Comparison of ENCODE assay signal across 23 cellular contexts in genomic region chr2:140247451-140248205, GRCh38.
DNase-seq lines count a peak whose midpoint lies in the region; ATAC-seq and TF ChIP-seq lines count a peak whose summit lies in the region.
"Had no signal": no experiment of that assay in that cellular context is flagged by ENCODE, and none has a peak within 500 bp of the region (broad histone marks: within the 10 kb centered on the region; RNA-seq: fewer than 3 reads in every experiment).

No MANE protein-coding gene starts in this region.

- H3K4me1 ChIP-seq in PC-3 (ENCODE audit: insufficient read depth, low read length) (peaks cover 8% of the 10 kb centered on the region), gastrocnemius medialis (no peaks in the 10 kb centered on the region), sigmoid colon (no peaks in the 10 kb centered on the region)
- H3K4me1 ChIP-seq: breast epithelium, neural progenitor cell had no signal

- no peak overlapping the region for H3K27ac ChIP-seq in PC-3 (ENCODE audit: low read length)
- peak overlapping the region; percentile 58 to 75 (median 62) for H3K27ac ChIP-seq in gastrocnemius medialis
- no peak overlapping the region for H3K27ac ChIP-seq in sigmoid colon
- H3K27ac ChIP-seq: epithelial cell of prostate, neural progenitor cell had no signal

- DNase-seq in AG10803 (ENCODE audit: low read depth) = peak; percentile 19
- peak; percentile 50 for DNase-seq in PC-3
- DNase-seq in fibroblast of the aortic adventitia (ENCODE audit: low read depth) = peak; percentile 70
- no peak for DNase-seq in gastrocnemius medialis
- DNase-seq in activated CD4-positive, alpha-beta T cell treated with anti-CD3 and anti-CD28 coated beads for 48 hours = no peak
- no peak for DNase-seq in T-helper 1 cell
- DNase-seq in sigmoid colon = no peak
- DNase-seq: activated CD8-positive, alpha-beta memory T cell treated with anti-CD3 and anti-CD28 coated beads, Interleukin-2, amount 50 U/mL, for 48 hours; CD8-positive, alpha-beta T cell; dermis blood vessel endothelial cell; head of caudate nucleus; immature natural killer cell; MG63; NCI-H1436; NCI-H526 treated with DMSO at 0.1 percent for 48 hours; SHP77 treated with DMSO at 0.1 percent for 48 hours; stimulated activated CD4-positive, alpha-beta T cell treated with anti-CD3 and anti-CD28 coated beads, Interleukin-15, amount 100 ng/mL, for 24 hours; substantia nigra had no signal

- in situ Hi-C loops in gastrocnemius medialis (cut with MboI; ENCODE audit: low sequenced_read_pairs in 4 of 4) = no loop called here

- H3K9ac ChIP-seq in PC-3 (ENCODE audit: low read length) = no peak overlapping the region
- H3K9ac ChIP-seq: neural progenitor cell had no signal

- no peaks in the 10 kb centered on the region for H3K9me3 ChIP-seq in PC-3 (ENCODE audit: low read length)
- no peaks in the 10 kb centered on the region for H3K9me3 ChIP-seq in gastrocnemius medialis
- H3K9me3 ChIP-seq in sigmoid colon = no peaks in the 10 kb centered on the region
- H3K9me3 ChIP-seq: breast epithelium, MG63 had no signal

- H3K27me3 ChIP-seq in PC-3 (ENCODE audit: low read length) = no peaks in the 10 kb centered on the region
- H3K27me3 ChIP-seq in gastrocnemius medialis = no peaks in the 10 kb centered on the region
- no peaks in the 10 kb centered on the region for H3K27me3 ChIP-seq in sigmoid colon
- H3K27me3 ChIP-seq: breast epithelium, MG63, neural progenitor cell had no signal

- H3K9me2 ChIP-seq in PC-3 (replicated peaks; ENCODE audit: low read length) = no peaks in the 10 kb centered on the region

- H3F3A ChIP-seq in PC-3 (ENCODE audit: low read length, unreplicated experiment) = no peaks in the 10 kb centered on the region

- TF ChIP-seq POLR2A in gastrocnemius medialis (IDR thresholded peaks at IDR 0.05) = no peak
- TF ChIP-seq POLR2A in sigmoid colon (IDR thresholded peaks at IDR 0.05) = no peak

- no peaks in the 10 kb centered on the region for H3K79me2 ChIP-seq in PC-3 (ENCODE audit: low read length)

- peak overlapping the region; percentile 53; the same call in 1 of the 2 replicates for H2AFZ ChIP-seq in PC-3 (ENCODE audit: low read length)
- H2AFZ ChIP-seq: GM23338 had no signal

- POLR2A ChIA-PET in PC-3 (lab: Charles Lee; ENCODE audit: unreplicated experiment) = interaction anchor here (0.5 to 0.7 kb wide), 2 partner anchors 41 to 161 kb away, joined by 3 read pairs; no protein-coding TSS in a partner anchor

- H3K4me3 ChIP-seq in AG10803 (ENCODE audit: low read length) (no peak overlapping the region), PC-3 (ENCODE audit: low read length) (no peak overlapping the region), fibroblast of the aortic adventitia (ENCODE audit: low read depth, low read length) (no peak overlapping the region), gastrocnemius medialis (peak overlapping the region in 1 of 4 donors; percentile 46), sigmoid colon (no peak overlapping the region)
- H3K4me3 ChIP-seq: GM23338, MG63, neural progenitor cell had no signal

- intact Hi-C loops in PC-3 (cut with micrococcal nuclease) = no loop called here
- intact Hi-C loops in gastrocnemius medialis (cut with DNase I; ENCODE audit: low total_unique reads) = no loop called here
- intact Hi-C loops in sigmoid colon (cut with DNase I) = no loop called here

- H3K4me2 ChIP-seq in PC-3 (ENCODE audit: low read length) = peak overlapping the region; percentile 51
- H3K4me2 ChIP-seq: GM23338, neural progenitor cell had no signal

- 65 to 75% methylated on average over 5 of the region's 5 CpGs for WGBS in sigmoid colon, 2 donors

- CTCF ChIA-PET in PC-3 (lab: Charles Lee) = no interaction called here

- no peaks in the 10 kb centered on the region for H4K20me1 ChIP-seq in PC-3 (ENCODE audit: low read length)

- TF ChIP-seq EP300 in sigmoid colon (IDR thresholded peaks at IDR 0.05) = no peak

- no TSS peak for BruUV-seq in PC-3 (replicated peaks; lab: Mats Ljungman, UMichigan)

- TF ChIP-seq CTCF in AG10803 (conservative IDR thresholded peaks at IDR 0.05; ENCODE audit: low read length) (no peak), PC-3 (conservative IDR thresholded peaks at IDR 0.05; ENCODE audit: low read depth, low read length) (no peak), fibroblast of the aortic adventitia (IDR thresholded peaks at IDR 0.05; ENCODE audit: insufficient read depth, low read length) (no peak), gastrocnemius medialis (IDR thresholded peaks at IDR 0.05 in 4 of 5, conservative IDR thresholded peaks at IDR 0.05 in 1 of 5) (no peak), sigmoid colon (IDR thresholded peaks at IDR 0.05) (no peak)

- ATAC-seq in PC-3 (peak; percentile 79), gastrocnemius medialis (peak; percentile 52 to 55), HG03135 (IDR thresholded peaks at IDR 0.05; ENCODE audit: unreplicated experiment) (no peak)
- ATAC-seq: CD8-positive, alpha-beta T cell; GM23338 had no signal

- H3K36me3 ChIP-seq in PC-3 (ENCODE audit: low read depth, low read length) (no peaks in the 10 kb centered on the region), gastrocnemius medialis (no peaks in the 10 kb centered on the region), sigmoid colon (no peaks in the 10 kb centered on the region)
- H3K36me3 ChIP-seq: breast epithelium, MG63, neural progenitor cell had no signal

Comparison
In these comparisons a context has a peak if more than half of its experiments do, and no peak if none do; other contexts are left out.
1. DNase-seq: peak in AG10803 (single experiment), PC-3 (single experiment) and fibroblast of the aortic adventitia (single experiment); none in gastrocnemius medialis (0 of 2), activated CD4-positive, alpha-beta T cell treated with anti-CD3 and anti-CD28 coated beads for 48 hours (single experiment), T-helper 1 cell (0 of 5) and sigmoid colon (single experiment).
2. H3K27ac ChIP-seq: peak in gastrocnemius medialis (4 of 4); none in PC-3 (single experiment) and sigmoid colon (0 of 4).